ENCODE assay signal across 5 cellular contexts in the genomic region with DNA sequence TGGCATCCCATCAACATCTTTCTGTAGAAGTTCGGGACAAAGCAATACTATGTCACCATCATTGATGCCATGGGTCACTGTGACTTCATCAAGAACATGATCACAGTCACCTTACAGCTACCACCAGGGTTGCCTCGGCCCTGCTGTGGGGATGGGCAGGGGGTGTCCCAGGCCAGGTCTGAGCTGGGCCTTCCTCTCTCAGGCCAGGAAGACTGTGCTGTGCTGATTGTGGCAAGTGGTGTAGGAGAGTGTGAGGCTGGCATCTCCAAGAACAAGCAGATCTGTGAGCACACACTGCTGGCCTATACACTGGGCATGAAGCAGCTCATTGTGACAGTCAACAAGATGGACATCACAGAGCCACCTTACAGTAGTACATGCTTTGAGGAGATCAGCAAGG.
"Had no signal": no experiment of that assay in that cellular context is flagged by ENCODE, and none has a peak within 500 bp of the region (broad histone marks: within the 10 kb centered on the region; RNA-seq: fewer than 3 reads in every experiment).

No MANE protein-coding gene starts in this region.

- H3K4me3 ChIP-seq: K562 had no signal

- H3K27ac ChIP-seq: HL-60 had no signal

- H3K4me3 Mint-ChIP-seq: IgD-negative memory B cell had no signal

- H3K9me3 Mint-ChIP-seq: IgD-negative memory B cell had no signal

- H3K27me3 Mint-ChIP-seq: IgD-negative memory B cell had no signal

- H3K4me1 Mint-ChIP-seq: IgD-negative memory B cell had no signal

- H3K36me3 Mint-ChIP-seq: IgD-negative memory B cell had no signal

- DNase-seq: IMR-90 had no signal

- ATAC-seq: HepG2, K562 had no signal
